In the genomic region with DNA sequence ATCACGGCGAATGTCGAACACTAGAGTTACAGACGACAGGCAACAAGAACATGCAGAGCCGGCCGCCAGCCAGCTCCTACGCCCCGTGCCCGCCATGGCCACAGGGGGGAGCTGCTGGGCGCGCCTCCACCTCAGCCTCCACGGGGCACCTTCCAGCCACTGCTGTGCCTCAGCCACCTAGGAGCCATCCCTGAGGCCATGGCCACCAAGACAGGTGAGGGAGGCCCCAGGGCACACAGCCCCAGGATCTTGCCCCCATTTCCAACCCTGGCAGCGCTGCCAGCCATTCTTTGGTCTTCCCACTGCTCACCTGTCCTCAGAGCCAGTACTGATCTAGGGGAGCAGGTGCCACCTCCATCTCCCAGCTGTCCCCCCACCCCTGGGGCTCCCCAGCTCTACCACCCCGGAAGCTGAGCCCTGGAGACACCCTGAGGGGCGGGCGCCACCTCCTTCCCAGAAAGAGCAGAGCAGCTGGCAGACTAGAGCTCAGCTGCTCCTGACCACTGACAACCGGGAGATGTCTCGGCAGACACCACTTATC, we compare ENCODE assay signal across 8 cellular contexts. TPM values are rescaled to one million over a fixed set of nuclear protein-coding genes. Genes with fewer than 3 reads are reported as not detected.
DNase-seq lines count a peak whose midpoint lies in the region; ATAC-seq and TF ChIP-seq lines count a peak whose summit lies in the region.

No MANE protein-coding gene starts in this region.

- TF ChIP-seq CTCF in CD14-positive monocyte (IDR thresholded peaks at IDR 0.05) (peak; percentile 92), heart left ventricle (IDR thresholded peaks at IDR 0.05) (peak; percentile 52 to 87 (median 68))

- no peak for TF ChIP-seq POLR2A in heart left ventricle (IDR thresholded peaks at IDR 0.05)
- TF ChIP-seq POLR2A in GM18505 (IDR thresholded peaks at IDR 0.05; ENCODE audit: borderline replicate concordance, extremely low read depth, insufficient read depth, insufficient read length) = no peak

- 46 to 67% (median 51%) methylated on average over 11 to 18 of the region's 18 CpGs for WGBS in heart left ventricle, 4 donors

- DNase-seq in CD14-positive monocyte (ENCODE audit: low spot score) (no peak), HCEC 1CT (peak; percentile 22), SK-MEL-5 (ENCODE audit: low read depth, low spot score) (peak; percentile 63), heart left ventricle (peak in 2 of 5 donors; percentile 63 to 80), NK-92 (lab: John Stamatoyannopoulos, UW; ENCODE audit: unreplicated experiment) (no peak)
- peak; percentile 78 for DNase-seq in activated naive CD4-positive, alpha-beta T cell treated with anti-CD3 and anti-CD28 coated beads, Interleukin-2, amount 10 ng/mL, durations not matched to agents 7 days and 5 days
- peak; percentile 44 to 49 for DNase-seq in stimulated activated CD4-positive, alpha-beta T cell treated with anti-CD3 and anti-CD28 coated beads, Interleukin-12 subunit alpha, Interleukin-12 subunit beta, amount 100 ng/mL, for 24 hours (ENCODE audit: low read depth in 2 of 2)

- no peaks in the 10 kb centered on the region for H3K9me3 ChIP-seq in heart left ventricle

- in situ Hi-C loops in SK-MEL-5 (cut with HindIII; ENCODE audit: low pct_unique_long_range_greater_than_20kb, low sequenced_read_pairs) = no loop called here

- no peak overlapping the region for H3K4me3 Mint-ChIP-seq in CD14-positive monocyte
- H3K4me3 Mint-ChIP-seq in activated naive CD4-positive, alpha-beta T cell treated with anti-CD3 and anti-CD28 coated beads, Interleukin-2, amount 10 ng/mL, durations not matched to agents 7 days and 5 days = no peak overlapping the region

- H3K9me3 Mint-ChIP-seq in CD14-positive monocyte = no peaks in the 10 kb centered on the region
- H3K9me3 Mint-ChIP-seq in activated naive CD4-positive, alpha-beta T cell treated with anti-CD3 and anti-CD28 coated beads, Interleukin-2, amount 10 ng/mL, durations not matched to agents 7 days and 5 days = no peaks in the 10 kb centered on the region

- H3K27me3 ChIP-seq in heart left ventricle = no peaks in the 10 kb centered on the region

- no peaks in the 10 kb centered on the region for H3K4me1 Mint-ChIP-seq in CD14-positive monocyte
- H3K4me1 Mint-ChIP-seq in activated naive CD4-positive, alpha-beta T cell treated with anti-CD3 and anti-CD28 coated beads, Interleukin-2, amount 10 ng/mL, durations not matched to agents 7 days and 5 days = peaks cover 2% of the 10 kb centered on the region

- intact Hi-C loops in CD14-positive monocyte (cut with micrococcal nuclease) (no loop called here), heart left ventricle (cut with DNase I) (no loop called here)

- H3K4me3 ChIP-seq in heart left ventricle = no peak overlapping the region

- peaks cover 51 to 88% of the 10 kb centered on the region in 2 donors for H3K36me3 Mint-ChIP-seq in CD14-positive monocyte
- H3K36me3 Mint-ChIP-seq in activated naive CD4-positive, alpha-beta T cell treated with anti-CD3 and anti-CD28 coated beads, Interleukin-2, amount 10 ng/mL, durations not matched to agents 7 days and 5 days = peaks cover 9% of the 10 kb centered on the region

- no peaks in the 10 kb centered on the region for H3K4me1 ChIP-seq in heart left ventricle

- ATAC-seq in heart left ventricle (peak; percentile 70 to 80 (median 71)), GM18505 (IDR thresholded peaks at IDR 0.05; ENCODE audit: unreplicated experiment) (no peak)

- H3K27ac Mint-ChIP-seq in CD14-positive monocyte = peak overlapping the region in 1 of 7 donors; percentile 42
- H3K27ac Mint-ChIP-seq in activated naive CD4-positive, alpha-beta T cell treated with anti-CD3 and anti-CD28 coated beads, Interleukin-2, amount 10 ng/mL, durations not matched to agents 7 days and 5 days = no peak overlapping the region

- H3K27ac ChIP-seq in heart left ventricle = no peak overlapping the region

- peaks cover 0 to 1% (median 0%) of the 10 kb centered on the region in 3 donors for H3K27me3 Mint-ChIP-seq in CD14-positive monocyte (ENCODE audit: low read depth in 3 of 3)
- no peaks in the 10 kb centered on the region for H3K27me3 Mint-ChIP-seq in activated naive CD4-positive, alpha-beta T cell treated with anti-CD3 and anti-CD28 coated beads, Interleukin-2, amount 10 ng/mL, durations not matched to agents 7 days and 5 days

- H3K36me3 ChIP-seq in heart left ventricle = peaks cover 0 to 90% (median 76%) of the 10 kb centered on the region in 9 donors

- CTCF ChIA-PET in activated naive CD4-positive, alpha-beta T cell treated with anti-CD3 and anti-CD28 coated beads, Interleukin-2, amount 10 ng/mL, durations not matched to agents 7 days and 5 days (lab: Charles Lee) = interaction anchor here (0.6 to 2.5 kb wide), 10 partner anchors 10 to 360 kb away, joined by 3 to 14 read pairs (median 4); partner anchors contain the start of gene MAPK8IP3

RNA-seq across cellular contexts. Expression of gene GNPTG, which starts 11.8 kb away (rescaled TPM):
- polyA plus RNA-seq in CD14-positive monocyte (10 to 100 TPM; 74.7 to 82.5 TPM), heart left ventricle (10 to 100 TPM; 31.9 to 45.0 TPM)
- 102 and 110 TPM in 2 replicates for total RNA-seq in SK-MEL-5 (2014; rRNA removed; shearing (Covaris generic))
- polyA plus RNA-seq in SK-MEL-5 (2015; cell fraction: cytosol; rRNA removed) = 176 and 209 TPM in 2 replicates
- 75.2 and 99.0 TPM in 2 replicates for polyA plus RNA-seq in SK-MEL-5 (2015; cell fraction: nucleus; rRNA removed)
- 10 to 100 TPM; 25.4 to 54.2 (median 31.0) TPM for total RNA-seq in heart left ventricle

RNA-seq across cellular contexts. Expression of gene TSR3, which starts 11.9 kb away (rescaled TPM):
- 10 to 100 TPM; 48.2 to 73.1 TPM for polyA plus RNA-seq in CD14-positive monocyte
- 68.1 and 70.0 TPM in 2 replicates for total RNA-seq in SK-MEL-5 (2014; rRNA removed; shearing (Covaris generic))
- polyA plus RNA-seq in SK-MEL-5 (2015; cell fraction: cytosol; rRNA removed) = 83.0 and 90.5 TPM in 2 replicates
- 24.7 and 29.2 TPM in 2 replicates for polyA plus RNA-seq in SK-MEL-5 (2015; cell fraction: nucleus; rRNA removed)
- 100 to 1,000 TPM in 1 of 9 donors, 10 to 100 TPM in 8; 46.3 to 108 (median 58.9) TPM for total RNA-seq in heart left ventricle
- polyA plus RNA-seq in heart left ventricle = 10 to 100 TPM; 60.0 to 75.4 TPM

RNA-seq across cellular contexts. Expression of gene BAIAP3, which starts 30.1 kb away (rescaled TPM):
- polyA plus RNA-seq in CD14-positive monocyte (not detected), heart left ventricle (1 to 10 TPM; 1.7 to 2.6 TPM)
- total RNA-seq in SK-MEL-5 (2014; rRNA removed; shearing (Covaris generic)) = 1.2 and 3.0 TPM in 2 replicates
- polyA plus RNA-seq in SK-MEL-5 (2015; cell fraction: cytosol; rRNA removed) = 4.2 and 7.4 TPM in 2 replicates
- 36.4 and 40.9 TPM in 2 replicates for polyA plus RNA-seq in SK-MEL-5 (2015; cell fraction: nucleus; rRNA removed)
- 1 to 10 TPM in 8 of 9 donors, under 1 TPM in 1; 0.88 to 4.0 (median 2.6) TPM for total RNA-seq in heart left ventricle

RNA-seq across cellular contexts. Expression of gene UNKL, which starts 50.9 kb away (rescaled TPM):
- polyA plus RNA-seq in CD14-positive monocyte (1 to 10 TPM; 1.2 to 2.2 TPM), heart left ventricle (1 to 10 TPM; 6.2 to 6.3 TPM)
- total RNA-seq in SK-MEL-5 (2014; rRNA removed; shearing (Covaris generic)) = 7.8 and 8.0 TPM in 2 replicates
- polyA plus RNA-seq in SK-MEL-5 (2015; cell fraction: cytosol; rRNA removed) = 27.1 and 36.9 TPM in 2 replicates
- 59.6 and 62.9 TPM in 2 replicates for polyA plus RNA-seq in SK-MEL-5 (2015; cell fraction: nucleus; rRNA removed)
- 10 to 100 TPM in 4 of 9 donors, 1 to 10 TPM in 5; 4.3 to 18.3 (median 9.4) TPM for total RNA-seq in heart left ventricle

RNA-seq across cellular contexts. Expression of gene UBE2I, which starts 54.1 kb away (rescaled TPM):
- polyA plus RNA-seq in CD14-positive monocyte (10 to 100 TPM; 76.8 to 88.8 TPM), heart left ventricle (10 to 100 TPM; 67.2 to 73.4 TPM)
- total RNA-seq in SK-MEL-5 (2014; rRNA removed; shearing (Covaris generic)) = 55.2 TPM in 2 replicates
- polyA plus RNA-seq in SK-MEL-5 (2015; cell fraction: cytosol; rRNA removed) = 97.4 and 103 TPM in 2 replicates
- 83.0 and 94.4 TPM in 2 replicates for polyA plus RNA-seq in SK-MEL-5 (2015; cell fraction: nucleus; rRNA removed)
- total RNA-seq in heart left ventricle = 100 to 1,000 TPM in 2 of 9 donors, 10 to 100 TPM in 7; 59.3 to 105 (median 85.9) TPM

Comparison
In these comparisons a context has a peak if more than half of its experiments do, and no peak if none do; other contexts are left out.
1. DNase-seq: peak in HCEC 1CT (single experiment), SK-MEL-5 (single experiment), activated naive CD4-positive, alpha-beta T cell treated with anti-CD3 and anti-CD28 coated beads, Interleukin-2, amount 10 ng/mL, durations not matched to agents 7 days and 5 days (single experiment) and stimulated activated CD4-positive, alpha-beta T cell treated with anti-CD3 and anti-CD28 coated beads, Interleukin-12 subunit alpha, Interleukin-12 subunit beta, amount 100 ng/mL, for 24 hours (2 of 2); none in CD14-positive monocyte (single experiment) and NK-92 (single experiment).